ENCODE assay signal across 20 cellular contexts in genomic region chr18:37261246-37261927, GRCh38.
"Had no signal": no experiment of that assay in that cellular context is flagged by ENCODE, and none has a peak within 500 bp of the region (broad histone marks: within the 10 kb centered on the region; RNA-seq: fewer than 3 reads in every experiment).

No MANE protein-coding gene starts in this region.

- DNase-seq: activated B cell treated with CpG ODN at 0.5 μM for 24 hours; activated CD4-positive, alpha-beta T cell treated with anti-CD3 and anti-CD28 coated beads for 4 hours; activated CD4-positive, alpha-beta T cell treated with anti-CD3 and anti-CD28 coated beads, Interleukin-2, amount 50 U/mL, for 48 hours; activated CD8-positive, alpha-beta memory T cell treated with anti-CD3 and anti-CD28 coated beads, Interleukin-2, amount 50 U/mL, for 48 hours; activated naive CD4-positive, alpha-beta T cell treated with Interleukin-2 at 50 U/mL for 16 hours; activated naive CD8-positive, alpha-beta T cell treated with anti-CD3 and anti-CD28 coated beads for 36 hours; activated T-cell treated with anti-CD3 and anti-CD28 coated beads, Interleukin-2, amount 50 U/mL, for 4 hours; central memory CD4-positive, alpha-beta T cell; endodermal cell; esophagus squamous epithelium; gastrocnemius medialis; hypothalamus; left ventricle myocardium inferior; mammary epithelial cell; stimulated activated CD4-positive, alpha-beta T cell treated with anti-CD3 and anti-CD28 coated beads, Interleukin-2, amount 100 ng/mL, for 48 hours; stimulated activated CD8-positive, alpha-beta memory T cell treated with anti-CD3 and anti-CD28 coated beads, Interleukin-4, amount 100 ng/mL, for 48 hours; stimulated activated naive B cell treated with anti-CD40 and anti-IgM and Interleukin-4, amounts not matched to agents 10 μg/mL and 1 μg/mL and 100 μg/mL, for 72 hours; upper lobe of right lung had no signal

- ATAC-seq: activated T-cell treated with anti-CD3 and anti-CD28 coated beads, Interleukin-2, amount 50 U/mL, for 4 hours; gastrocnemius medialis; naive thymus-derived CD8-positive, alpha-beta T cell; sciatic nerve; stimulated activated naive B cell treated with anti-CD40 and anti-IgM and Interleukin-4, amounts not matched to agents 10 μg/mL and 1 μg/mL and 100 μg/mL, for 72 hours; upper lobe of right lung had no signal
